30 cellular contexts compared by ENCODE assay signal in the genomic region with DNA sequence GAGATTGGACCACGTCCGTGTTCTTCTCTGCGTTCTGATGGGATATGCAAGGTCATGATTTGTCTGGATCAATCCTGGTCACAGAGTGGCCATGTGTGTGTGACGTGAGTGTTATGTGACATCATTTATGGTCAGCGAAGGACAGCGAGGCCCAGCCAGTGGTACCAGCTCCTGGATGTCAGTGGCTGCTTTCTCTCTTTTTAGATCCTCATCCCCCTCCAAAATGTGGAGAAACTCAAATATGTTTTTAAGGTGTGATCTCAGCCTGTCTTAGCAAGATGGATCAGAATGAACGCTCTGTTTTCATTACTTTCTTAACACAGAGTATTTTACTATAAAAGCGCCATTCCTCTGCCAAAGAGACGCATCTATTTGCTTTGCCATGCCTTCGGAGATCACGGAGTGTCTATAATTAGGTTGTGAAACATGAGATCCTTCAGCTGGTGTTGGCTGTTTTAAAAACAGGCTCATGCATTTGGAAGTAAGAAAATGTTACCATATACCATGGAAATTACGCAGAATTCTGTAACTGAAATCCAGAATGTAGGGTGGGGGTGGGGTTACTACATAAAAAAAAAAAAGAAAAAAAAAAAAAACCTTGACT.
"Had no signal": no experiment of that assay in that cellular context is flagged by ENCODE, and none has a peak within 500 bp of the region (broad histone marks: within the 10 kb centered on the region; RNA-seq: fewer than 3 reads in every experiment).

No MANE protein-coding gene starts in this region.

- H3K4me2 ChIP-seq: SK-N-SH had no signal

- DNase-seq: activated CD4-positive, alpha-beta memory T cell treated with anti-CD3 and anti-CD28 coated beads, Interleukin-2, amount 10 ng/mL, durations not matched to agents 7 days and 5 days; activated CD4-positive, alpha-beta T cell treated with anti-CD3 and anti-CD28 coated beads for 36 hours; activated CD4-positive, alpha-beta T cell treated with anti-CD3 and anti-CD28 coated beads, Interleukin-2, amount 50 U/mL, for 1 hour; activated gamma-delta T cell treated with Interleukin-2 at 50 U/mL for 16 hours; activated naive CD4-positive, alpha-beta T cell treated with anti-CD3 and anti-CD28 coated beads, Interleukin-2, amount 50 U/mL, for 16 hours; activated naive CD8-positive, alpha-beta T cell treated with anti-CD3 and anti-CD28 coated beads, Interleukin-2, amount 10 ng/mL, durations not matched to agents 7 days and 5 days; activated T-cell treated with anti-CD3 and anti-CD28 coated beads for 4 hours; activated T-cell treated with anti-CD3 and anti-CD28 coated beads, Interleukin-2, amount 50 U/mL, for 72 hours; adrenal gland; aorta; body of pancreas; central memory CD4-positive, alpha-beta T cell; IMR-90; Kasumi-1; KBM-7; NCI-H1048; NCI-H146; NCI-H187 treated with DMSO at 0.1 percent for 48 hours; NCI-H2081 treated with DMSO at 0.1 percent for 48 hours; NCI-H2171; NCI-H2227 treated with DMSO at 0.1 percent for 48 hours; NCI-H524; NCI-H774; Peyer's patch; Right ventricle myocardium superior; SJCRH30; SK-N-SH; T-helper 1 cell; WERI-Rb-1 had no signal

- H3K27ac ChIP-seq: adrenal gland, body of pancreas, Peyer's patch, RWPE1, SJCRH30, WERI-Rb-1 had no signal

- ATAC-seq: activated CD4-positive, alpha-beta T cell treated with anti-CD3 and anti-CD28 coated beads for 36 hours; activated T-cell treated with anti-CD3 and anti-CD28 coated beads, Interleukin-2, amount 50 U/mL, for 72 hours; body of pancreas had no signal

- H3K9me3 ChIP-seq: adrenal gland, body of pancreas, Peyer's patch, SJCRH30, SK-N-SH had no signal

- H3K4me3 ChIP-seq: adrenal gland, body of pancreas, Peyer's patch, SJCRH30 had no signal

- H3K27me3 ChIP-seq: body of pancreas, Peyer's patch, SJCRH30 had no signal

- H3K4me1 ChIP-seq: adrenal gland, body of pancreas, Peyer's patch, SJCRH30 had no signal

- H3K36me3 ChIP-seq: adrenal gland, Peyer's patch, SJCRH30, WERI-Rb-1 had no signal
